Comparison of ENCODE assay signal across 26 cellular contexts in genomic region chr16:48897698-48898205, GRCh38.
"Had no signal": no experiment of that assay in that cellular context is flagged by ENCODE, and none has a peak within 500 bp of the region (broad histone marks: within the 10 kb centered on the region; RNA-seq: fewer than 3 reads in every experiment).

No MANE protein-coding gene starts in this region.

- H3K27ac ChIP-seq: left ventricle myocardium inferior, neural progenitor cell, neutrophil, parathyroid adenoma, psoas muscle, right lobe of liver, tibial nerve, uterus had no signal

- H3K4me3 ChIP-seq: left ventricle myocardium inferior, lung, neural progenitor cell, psoas muscle, right lobe of liver, smooth muscle cell, tibial nerve, uterus had no signal

- ATAC-seq: left colon; natural killer cell; psoas muscle; right lobe of liver; stimulated activated memory B cell treated with anti-CD40 and anti-IgM and Interleukin-4, amounts not matched to agents 10 μg/mL and 1 μg/mL and 100 μg/mL, for 72 hours; stimulated activated naive CD8-positive, alpha-beta T cell treated with anti-CD3 and anti-CD28 coated beads, Interleukin-15, amount 100 ng/mL, for 72 hours had no signal

- H3K9me3 ChIP-seq: left ventricle myocardium inferior, neutrophil, psoas muscle, right lobe of liver, tibial nerve, uterus had no signal

- H3K36me3 ChIP-seq: left ventricle myocardium inferior, neural progenitor cell, neutrophil, right lobe of liver, tibial nerve, uterus had no signal

- H3K4me1 ChIP-seq: left ventricle myocardium inferior, parathyroid adenoma, psoas muscle, right lobe of liver, tibial nerve, uterus had no signal

- DNase-seq: hypothalamus; immature natural killer cell; kidney; left colon; left ventricle myocardium inferior; naive B cell; natural killer cell; nephron progenitor cell; occipital lobe; psoas muscle; right lobe of liver; stimulated activated CD4-positive, alpha-beta T cell treated with anti-CD3 and anti-CD28 coated beads, Interleukin-1b, Interleukin-23, amount 100 ng/mL, for 48 hours; stimulated activated CD4-positive, alpha-beta T cell treated with anti-CD3 and anti-CD28 coated beads, Interleukin-2, amount 100 ng/mL, for 48 hours; stimulated activated CD4-positive, alpha-beta T cell treated with anti-CD3 and anti-CD28 coated beads, Interleukin-4, amount 100 ng/mL, for 4 hours; stimulated activated CD8-positive, alpha-beta memory T cell treated with anti-CD3 and anti-CD28 coated beads, Interleukin-4, amount 100 ng/mL, for 48 hours; stimulated activated naive CD4-positive, alpha-beta T cell treated with Interleukin-2 at 50 U/mL for 16 hours; stimulated activated naive CD8-positive, alpha-beta T cell treated with anti-CD3 and anti-CD28 coated beads, Interleukin-15, amount 100 ng/mL, for 72 hours; uterus had no signal

- FAIRE-seq: islet of Langerhans, kidney had no signal

- H3K27me3 ChIP-seq: neural progenitor cell, right lobe of liver, tibial nerve, uterus had no signal
